14 cellular contexts compared by ENCODE assay signal in genomic region chr1:108852541-108852940, GRCh38. TPM values are rescaled to one million over a fixed set of nuclear protein-coding genes. Genes with fewer than 3 reads are reported as not detected.
DNase-seq lines count a peak whose midpoint lies in the region; ATAC-seq and TF ChIP-seq lines count a peak whose summit lies in the region.
"Had no signal": no experiment of that assay in that cellular context is flagged by ENCODE, and none has a peak within 500 bp of the region (broad histone marks: within the 10 kb centered on the region; RNA-seq: fewer than 3 reads in every experiment).

No MANE protein-coding gene starts in this region.

- ATAC-seq in activated naive CD8-positive, alpha-beta T cell treated with anti-CD3 and anti-CD28 coated beads, Interleukin-2, amount 10 ng/mL, durations not matched to agents 7 days and 5 days (ENCODE audit: low read depth), result peak; percentile 45
- peak; percentile 51 for ATAC-seq in naive thymus-derived CD4-positive, alpha-beta T cell
- no peak for ATAC-seq in HG03460 (IDR thresholded peaks at IDR 0.05; ENCODE audit: unreplicated experiment)

- no peaks in the 10 kb centered on the region for H4K20me1 ChIP-seq in neural progenitor cell (ENCODE audit: low read depth)

- H3K4me2 ChIP-seq in neural progenitor cell, result no peak overlapping the region

- H3K27me3 Mint-ChIP-seq in activated naive CD8-positive, alpha-beta T cell treated with anti-CD3 and anti-CD28 coated beads, Interleukin-2, amount 10 ng/mL, durations not matched to agents 7 days and 5 days, result peaks cover 52% of the 10 kb centered on the region
- peaks cover 7% of the 10 kb centered on the region for H3K27me3 Mint-ChIP-seq in activated naive CD8-positive, alpha-beta T cell treated with anti-CD3 and anti-CD28 coated beads for 36 hours
- H3K27me3 Mint-ChIP-seq in naive thymus-derived CD4-positive, alpha-beta T cell, result peaks cover 7 to 46% (median 19%) of the 10 kb centered on the region in 5 donors
- H3K27me3 Mint-ChIP-seq in neural progenitor cell (ENCODE audit: insufficient read depth, low read depth), result peaks cover 3% of the 10 kb centered on the region

- TF ChIP-seq POLR2A in transverse colon (IDR thresholded peaks at IDR 0.05), result no peak

- TF ChIP-seq EP300 in transverse colon (IDR thresholded peaks at IDR 0.05; ENCODE audit: low read depth), result no peak

- no peaks in the 10 kb centered on the region for H3K79me2 ChIP-seq in neural progenitor cell (ENCODE audit: low read depth)

- 70% methylated on average over 4 of the region's 4 CpGs for WGBS in transverse colon (ENCODE audit: low coverage in 1 of 2), 2 donors

- intact Hi-C loops in naive thymus-derived CD4-positive, alpha-beta T cell (cut with micrococcal nuclease), result no loop called here
- intact Hi-C loops in transverse colon (cut with DNase I; ENCODE audit: low total_unique reads), result no loop called here

- no peaks in the 10 kb centered on the region for H3K4me1 ChIP-seq in naive thymus-derived CD4-positive, alpha-beta T cell (ENCODE audit: control insufficient read depth in 2 of 2, insufficient read depth in 2 of 2, low read length in 2 of 2)
- H3K4me1 ChIP-seq in transverse colon (peaks cover 0 to 5% (median 0%) of the 10 kb centered on the region in 4 donors), neural progenitor cell (no peaks in the 10 kb centered on the region)

- peaks cover 10% of the 10 kb centered on the region for H3K4me1 Mint-ChIP-seq in activated naive CD8-positive, alpha-beta T cell treated with anti-CD3 and anti-CD28 coated beads, Interleukin-2, amount 10 ng/mL, durations not matched to agents 7 days and 5 days
- no peaks in the 10 kb centered on the region for H3K4me1 Mint-ChIP-seq in activated naive CD8-positive, alpha-beta T cell treated with anti-CD3 and anti-CD28 coated beads for 36 hours
- H3K4me1 Mint-ChIP-seq in naive thymus-derived CD4-positive, alpha-beta T cell, result peaks cover 3 to 16% (median 7%) of the 10 kb centered on the region in 7 donors
- peaks cover 9% of the 10 kb centered on the region for H3K4me1 Mint-ChIP-seq in neural progenitor cell

- H3K27ac Mint-ChIP-seq in activated naive CD8-positive, alpha-beta T cell treated with anti-CD3 and anti-CD28 coated beads, Interleukin-2, amount 10 ng/mL, durations not matched to agents 7 days and 5 days, result peak overlapping the region; percentile 66
- no peak overlapping the region for H3K27ac Mint-ChIP-seq in activated naive CD8-positive, alpha-beta T cell treated with anti-CD3 and anti-CD28 coated beads for 36 hours
- no peak overlapping the region for H3K27ac Mint-ChIP-seq in naive thymus-derived CD4-positive, alpha-beta T cell
- no peak overlapping the region for H3K27ac Mint-ChIP-seq in neural progenitor cell

- H3K9me3 ChIP-seq in naive thymus-derived CD4-positive, alpha-beta T cell (ENCODE audit: control insufficient read depth in 2 of 3, low read length in 3 of 3), result no peaks in the 10 kb centered on the region
- H3K9me3 ChIP-seq in transverse colon (no peaks in the 10 kb centered on the region), neural progenitor cell (ENCODE audit: low read depth) (no peaks in the 10 kb centered on the region)

- in situ Hi-C loops in transverse colon (cut with MboI; ENCODE audit: low pct_ligation_motif_present in 1 of 4, low pct_unique_long_range_greater_than_20kb in 1 of 4, low sequenced_read_pairs in 3 of 4), result no loop called here

- POLR2A ChIA-PET in activated naive CD8-positive, alpha-beta T cell treated with anti-CD3 and anti-CD28 coated beads, Interleukin-2, amount 10 ng/mL, durations not matched to agents 7 days and 5 days (lab: Charles Lee), result no interaction called here
- POLR2A ChIA-PET in naive thymus-derived CD4-positive, alpha-beta T cell (lab: Charles Lee), result no interaction called here

- CTCF ChIA-PET in naive thymus-derived CD4-positive, alpha-beta T cell (lab: Charles Lee), result interaction anchor here (1.5 kb wide), 1 partner anchor 23 kb away, joined by 5 read pairs; no protein-coding TSS in a partner anchor

- TF ChIP-seq CTCF in choroid plexus epithelial cell (conservative IDR thresholded peaks at IDR 0.05; ENCODE audit: low read depth, low read length), result no peak
- no peak for TF ChIP-seq CTCF in transverse colon (IDR thresholded peaks at IDR 0.05)
- no peak for TF ChIP-seq CTCF in neural progenitor cell (IDR thresholded peaks at IDR 0.05)

- H2AFZ ChIP-seq in neural progenitor cell (replicated peaks), result no peak overlapping the region

- no peaks in the 10 kb centered on the region for H3K36me3 ChIP-seq in naive thymus-derived CD4-positive, alpha-beta T cell (ENCODE audit: control insufficient read depth in 2 of 3, insufficient read depth in 3 of 3, low read length in 3 of 3)
- no peaks in the 10 kb centered on the region for H3K36me3 ChIP-seq in transverse colon
- no peaks in the 10 kb centered on the region for H3K36me3 ChIP-seq in neural progenitor cell

- no peaks in the 10 kb centered on the region for H3F3A ChIP-seq in neural progenitor cell (ENCODE audit: low read depth)

- peaks cover 2% of the 10 kb centered on the region for H3K9me3 Mint-ChIP-seq in activated naive CD8-positive, alpha-beta T cell treated with anti-CD3 and anti-CD28 coated beads, Interleukin-2, amount 10 ng/mL, durations not matched to agents 7 days and 5 days
- no peaks in the 10 kb centered on the region for H3K9me3 Mint-ChIP-seq in activated naive CD8-positive, alpha-beta T cell treated with anti-CD3 and anti-CD28 coated beads for 36 hours
- H3K9me3 Mint-ChIP-seq in naive thymus-derived CD4-positive, alpha-beta T cell, result peaks cover 0 to 2% (median 0%) of the 10 kb centered on the region in 11 donors
- H3K9me3 Mint-ChIP-seq in neural progenitor cell, result no peaks in the 10 kb centered on the region

- no peak overlapping the region for H3K9ac ChIP-seq in neural progenitor cell

- no peak overlapping the region for H3K27ac ChIP-seq in naive thymus-derived CD4-positive, alpha-beta T cell (ENCODE audit: low read depth, low read length)
- peak overlapping the region; percentile 1 to 51 (median 16) for H3K27ac ChIP-seq in transverse colon
- no peak overlapping the region for H3K27ac ChIP-seq in neural progenitor cell
- H3K27ac ChIP-seq: epithelial cell of prostate, SK-N-MC had no signal

- DNase-seq in activated naive CD8-positive, alpha-beta T cell treated with anti-CD3 and anti-CD28 coated beads, Interleukin-2, amount 10 ng/mL, durations not matched to agents 7 days and 5 days, result no peak
- no peak for DNase-seq in activated naive CD8-positive, alpha-beta T cell treated with anti-CD3 and anti-CD28 coated beads for 36 hours
- DNase-seq in choroid plexus epithelial cell (ENCODE audit: low read depth) (peak; percentile 37), transverse colon (no peak), EL (no peak), neural progenitor cell (ENCODE audit: low spot score) (no peak)
- no peak for DNase-seq in naive thymus-derived CD4-positive, alpha-beta T cell
- DNase-seq: DMS79 treated with DMSO at 0.1 percent for 48 hours, NCI-H1436 treated with DMSO at 0.1 percent for 48 hours, NCI-H82 had no signal

- peak overlapping the region; percentile 67 for H3K4me3 Mint-ChIP-seq in activated naive CD8-positive, alpha-beta T cell treated with anti-CD3 and anti-CD28 coated beads, Interleukin-2, amount 10 ng/mL, durations not matched to agents 7 days and 5 days
- no peak overlapping the region for H3K4me3 Mint-ChIP-seq in activated naive CD8-positive, alpha-beta T cell treated with anti-CD3 and anti-CD28 coated beads for 36 hours
- peak overlapping the region in 1 of 10 donors; percentile 40 for H3K4me3 Mint-ChIP-seq in naive thymus-derived CD4-positive, alpha-beta T cell
- no peak overlapping the region for H3K4me3 Mint-ChIP-seq in neural progenitor cell

- H3K27me3 ChIP-seq in naive thymus-derived CD4-positive, alpha-beta T cell (ENCODE audit: control insufficient read depth in 2 of 2, insufficient read depth in 2 of 2, low read length in 2 of 2), result no peaks in the 10 kb centered on the region
- H3K27me3 ChIP-seq in transverse colon (no peaks in the 10 kb centered on the region), neural progenitor cell (no peaks in the 10 kb centered on the region)

- H3K36me3 Mint-ChIP-seq in activated naive CD8-positive, alpha-beta T cell treated with anti-CD3 and anti-CD28 coated beads, Interleukin-2, amount 10 ng/mL, durations not matched to agents 7 days and 5 days, result peaks cover 5% of the 10 kb centered on the region
- H3K36me3 Mint-ChIP-seq in activated naive CD8-positive, alpha-beta T cell treated with anti-CD3 and anti-CD28 coated beads for 36 hours, result no peaks in the 10 kb centered on the region
- H3K36me3 Mint-ChIP-seq in naive thymus-derived CD4-positive, alpha-beta T cell, result peaks cover 0 to 3% (median 0%) of the 10 kb centered on the region in 5 donors
- H3K36me3 Mint-ChIP-seq in neural progenitor cell, result no peaks in the 10 kb centered on the region

- H3K4me3 ChIP-seq in choroid plexus epithelial cell (ENCODE audit: low read depth, low read length) (no peak overlapping the region), transverse colon (no peak overlapping the region), neural progenitor cell (no peak overlapping the region)
- no peak overlapping the region for H3K4me3 ChIP-seq in naive thymus-derived CD4-positive, alpha-beta T cell (ENCODE audit: low read length)
- H3K4me3 ChIP-seq: SK-N-MC had no signal

RNA-seq across cellular contexts. Expression of gene AKNAD1, which starts 4.4 kb away (rescaled TPM):
- not detected for total RNA-seq in activated naive CD8-positive, alpha-beta T cell treated with anti-CD3 and anti-CD28 coated beads, Interleukin-2, amount 10 ng/mL, durations not matched to agents 7 days and 5 days
- not detected for total RNA-seq in activated naive CD8-positive, alpha-beta T cell treated with anti-CD3 and anti-CD28 coated beads for 36 hours
- not detected for total RNA-seq in naive thymus-derived CD4-positive, alpha-beta T cell
- not detected for polyA plus RNA-seq in naive thymus-derived CD4-positive, alpha-beta T cell
- total RNA-seq in transverse colon (not detected), neural progenitor cell (ENCODE audit: low replicate concordance) (not detected in 2 replicates)
- total RNA-seq: bronchial epithelial cell had no signal

RNA-seq across cellular contexts. Expression of gene GPSM2, which starts 24.2 kb away (rescaled TPM):
- total RNA-seq in activated naive CD8-positive, alpha-beta T cell treated with anti-CD3 and anti-CD28 coated beads, Interleukin-2, amount 10 ng/mL, durations not matched to agents 7 days and 5 days, result 10 to 100 TPM; 27.9 to 34.2 TPM
- 1 to 10 TPM; 4.8 to 6.3 TPM for total RNA-seq in activated naive CD8-positive, alpha-beta T cell treated with anti-CD3 and anti-CD28 coated beads for 36 hours
- total RNA-seq in naive thymus-derived CD4-positive, alpha-beta T cell, result 10 to 100 TPM in 1 of 5 experiments, 1 to 10 TPM in 1, under 1 TPM in 3; 0.38 to 24.7 (median 0.41) TPM
- 1 to 10 TPM in 1 of 2 donors, under 1 TPM in 1; 0.15 to 1.5 TPM for polyA plus RNA-seq in naive thymus-derived CD4-positive, alpha-beta T cell
- total RNA-seq in transverse colon (10 to 100 TPM in 3 of 4 donors, 1 to 10 TPM in 1; 9.7 to 31.0 (median 23.8) TPM), neural progenitor cell (ENCODE audit: low replicate concordance) (25.7 and 35.4 TPM in 2 replicates)

Comparison
In these comparisons a context has a peak if more than half of its experiments do, and no peak if none do; other contexts are left out.
1. H3K27ac ChIP-seq: peak in transverse colon (4 of 4); none in naive thymus-derived CD4-positive, alpha-beta T cell (single experiment) and neural progenitor cell (single experiment).